Comparison of ENCODE assay signal across 19 cellular contexts in genomic region chr1:12080773-12081556, GRCh38. TPM values are rescaled to one million over a fixed set of nuclear protein-coding genes. Genes with fewer than 3 reads are reported as not detected.
DNase-seq lines count a peak whose midpoint lies in the region; ATAC-seq, FAIRE-seq and TF ChIP-seq lines count a peak whose summit lies in the region.
"Had no signal": no experiment of that assay in that cellular context is flagged by ENCODE, and none has a peak within 500 bp of the region (broad histone marks: within the 10 kb centered on the region; RNA-seq: fewer than 3 reads in every experiment).

No MANE protein-coding gene starts in this region.

- intact Hi-C loops in posterior vena cava (cut with DNase I), result no loop called here

- H3K4me1 ChIP-seq in DND-41 (ENCODE audit: insufficient read depth, low read length), result peaks cover 7% of the 10 kb centered on the region; the same call in 1 of the 2 replicates
- H3K4me1 ChIP-seq: A549 had no signal

- H3K27me3 Mint-ChIP-seq in activated CD4-positive, alpha-beta T cell treated with anti-CD3 and anti-CD28 coated beads, Interleukin-2, amount 10 ng/mL, durations not matched to agents 7 days and 5 days, result no peaks in the 10 kb centered on the region
- H3K27me3 Mint-ChIP-seq in T-helper 17 cell, result peaks cover 23% of the 10 kb centered on the region
- H3K27me3 Mint-ChIP-seq: CD4-positive, alpha-beta T cell had no signal

- H3K4me2 ChIP-seq in DND-41 (ENCODE audit: insufficient read depth, low read length), result no peak overlapping the region
- no peak overlapping the region for H3K4me2 ChIP-seq in SU-DHL-6 (ENCODE audit: low read depth, low read length, poor library complexity, severe bottlenecking)
- H3K4me2 ChIP-seq: A549 had no signal

- H3K79me2 ChIP-seq in DND-41 (ENCODE audit: insufficient read depth, low read length) (no peaks in the 10 kb centered on the region), SU-DHL-6 (ENCODE audit: insufficient read depth, low read length) (no peaks in the 10 kb centered on the region)

- no peaks in the 10 kb centered on the region for H3F3A ChIP-seq in SU-DHL-6 (ENCODE audit: insufficient read depth)

- peak overlapping the region; percentile 64; the same call in 1 of the 2 replicates for H2AFZ ChIP-seq in DND-41 (ENCODE audit: low read depth, low read length)
- peak overlapping the region; percentile 52 for H2AFZ ChIP-seq in SU-DHL-6 (ENCODE audit: low read depth, low read length, severe bottlenecking)

- H3K27ac ChIP-seq in DND-41 (ENCODE audit: low read length), result no peak overlapping the region
- no peak overlapping the region for H3K27ac ChIP-seq in SU-DHL-6 (ENCODE audit: low read depth, low read length)
- H3K27ac ChIP-seq: A549 had no signal

- H3K27me3 ChIP-seq in DND-41 (ENCODE audit: insufficient read depth, low read length, poor library complexity) (no peaks in the 10 kb centered on the region), SU-DHL-6 (ENCODE audit: low read length) (no peaks in the 10 kb centered on the region)

- DNase-seq in activated CD4-positive, alpha-beta T cell treated with anti-CD3 and anti-CD28 coated beads, Interleukin-2, amount 10 ng/mL, durations not matched to agents 7 days and 5 days, result no peak
- no peak for DNase-seq in activated CD4-positive, alpha-beta T cell treated with anti-CD3 and anti-CD28 coated beads, Interleukin-2, amount 50 U/mL, for 1 hour
- no peak for DNase-seq in DND-41
- DNase-seq in posterior vena cava (ENCODE audit: low spot score), result peak; percentile 19
- no peak for DNase-seq in frontal cortex (ENCODE audit: low spot score in 2 of 2)
- no peak for DNase-seq in NCI-H446 (lab: John Stamatoyannopoulos, UW)
- no peak for DNase-seq in T-helper 17 cell
- DNase-seq: Calu3; CD4-positive, alpha-beta T cell; GOT3; KG1; NCI-H1092; NCI-H2107; NCI-H226; PC-3 had no signal

- H3K27ac Mint-ChIP-seq in activated CD4-positive, alpha-beta T cell treated with anti-CD3 and anti-CD28 coated beads, Interleukin-2, amount 10 ng/mL, durations not matched to agents 7 days and 5 days, result peak overlapping the region; percentile 68
- no peak overlapping the region for H3K27ac Mint-ChIP-seq in T-helper 17 cell

- peaks cover 30% of the 10 kb centered on the region for H3K36me3 Mint-ChIP-seq in activated CD4-positive, alpha-beta T cell treated with anti-CD3 and anti-CD28 coated beads, Interleukin-2, amount 10 ng/mL, durations not matched to agents 7 days and 5 days (ENCODE audit: low read depth)
- peaks cover 6% of the 10 kb centered on the region for H3K36me3 Mint-ChIP-seq in T-helper 17 cell (ENCODE audit: low read depth)

- no peak overlapping the region for H3K9ac ChIP-seq in DND-41 (ENCODE audit: low read depth, low read length)
- no peak overlapping the region for H3K9ac ChIP-seq in SU-DHL-6 (ENCODE audit: low read length)

- no peaks in the 10 kb centered on the region for H3K36me3 ChIP-seq in DND-41 (ENCODE audit: insufficient read depth, low read length)
- H3K36me3 ChIP-seq in SU-DHL-6 (ENCODE audit: low read length), result no peaks in the 10 kb centered on the region

- peaks cover 21% of the 10 kb centered on the region for H3K9me3 Mint-ChIP-seq in activated CD4-positive, alpha-beta T cell treated with anti-CD3 and anti-CD28 coated beads, Interleukin-2, amount 10 ng/mL, durations not matched to agents 7 days and 5 days

- H3K4me1 Mint-ChIP-seq in activated CD4-positive, alpha-beta T cell treated with anti-CD3 and anti-CD28 coated beads, Interleukin-2, amount 10 ng/mL, durations not matched to agents 7 days and 5 days, result peaks cover 38% of the 10 kb centered on the region
- H3K4me1 Mint-ChIP-seq in T-helper 17 cell, result peaks cover 15% of the 10 kb centered on the region

- H3K4me3 ChIP-seq in DND-41 (ENCODE audit: low read depth in 1 of 2, low read length in 2 of 2), result no peak overlapping the region
- no peak overlapping the region for H3K4me3 ChIP-seq in SU-DHL-6 (ENCODE audit: insufficient read depth, low read length, poor library complexity, severe bottlenecking)
- H3K4me3 ChIP-seq: A549 had no signal

- H4K20me1 ChIP-seq in DND-41 (ENCODE audit: insufficient read depth, low read length) (no peaks in the 10 kb centered on the region), SU-DHL-6 (ENCODE audit: low read depth, low read length) (no peaks in the 10 kb centered on the region)

- FAIRE-seq in frontal cortex (lab: Jason Lieb, UNC), result no peak
- FAIRE-seq: A549, G401.6 had no signal

- ATAC-seq in DND-41 (ENCODE audit: insufficient read depth, low read depth) (no peak), T-helper 17 cell (no peak)
- ATAC-seq: A549, PC-3 had no signal

- CTCF ChIA-PET in activated CD4-positive, alpha-beta T cell treated with anti-CD3 and anti-CD28 coated beads, Interleukin-2, amount 10 ng/mL, durations not matched to agents 7 days and 5 days (lab: Charles Lee), result interaction anchor here (1.2 to 5.0 kb wide), 4 partner anchors 8 to 29 kb away, joined by 3 to 36 read pairs (median 13); no protein-coding TSS in a partner anchor

- no peak overlapping the region for H3K4me3 Mint-ChIP-seq in activated CD4-positive, alpha-beta T cell treated with anti-CD3 and anti-CD28 coated beads, Interleukin-2, amount 10 ng/mL, durations not matched to agents 7 days and 5 days
- H3K4me3 Mint-ChIP-seq in T-helper 17 cell, result no peak overlapping the region
- H3K4me3 Mint-ChIP-seq: CD4-positive, alpha-beta T cell had no signal

- H3K9me2 ChIP-seq in SU-DHL-6 (replicated peaks; ENCODE audit: insufficient read depth, low read length), result no peaks in the 10 kb centered on the region

- H3K9me3 ChIP-seq in DND-41 (ENCODE audit: insufficient read depth, low read length, severe bottlenecking) (peaks cover 9% of the 10 kb centered on the region), SU-DHL-6 (ENCODE audit: insufficient read depth, low read length) (no peaks in the 10 kb centered on the region), T-helper 17 cell (ENCODE audit: control insufficient read depth, low read length, poor library complexity, severe bottlenecking) (no peaks in the 10 kb centered on the region)
- H3K9me3 ChIP-seq: A549 had no signal

- POLR2A ChIA-PET in activated CD4-positive, alpha-beta T cell treated with anti-CD3 and anti-CD28 coated beads, Interleukin-2, amount 10 ng/mL, durations not matched to agents 7 days and 5 days (lab: Charles Lee), result no interaction called here

- TF ChIP-seq CTCF in DND-41 (IDR thresholded peaks at IDR 0.05; ENCODE audit: borderline replicate concordance, extremely low read depth, low read length, poor library complexity, severe bottlenecking), result no peak
- no peak for TF ChIP-seq CTCF in SU-DHL-6 (IDR thresholded peaks at IDR 0.05; ENCODE audit: insufficient read depth, low read length, poor library complexity, severe bottlenecking)

RNA-seq across cellular contexts. Expression of gene TNFRSF8, which starts 17.9 kb away (rescaled TPM):
- 1 to 10 TPM; 6.0 to 6.5 TPM for total RNA-seq in activated CD4-positive, alpha-beta T cell treated with anti-CD3 and anti-CD28 coated beads, Interleukin-2, amount 10 ng/mL, durations not matched to agents 7 days and 5 days
- total RNA-seq in posterior vena cava (1 to 10 TPM in 1 of 2 donors, under 1 TPM in 1; 1.00 to 1.3 TPM), frontal cortex (not detected), T-helper 17 cell (under 1 TPM; 0.20 to 0.34 TPM)
- total RNA-seq: Calu3, MCF 10A, PC-3 had no signal
